Comparison of ENCODE assay signal across 10 cellular contexts in the genomic region with DNA sequence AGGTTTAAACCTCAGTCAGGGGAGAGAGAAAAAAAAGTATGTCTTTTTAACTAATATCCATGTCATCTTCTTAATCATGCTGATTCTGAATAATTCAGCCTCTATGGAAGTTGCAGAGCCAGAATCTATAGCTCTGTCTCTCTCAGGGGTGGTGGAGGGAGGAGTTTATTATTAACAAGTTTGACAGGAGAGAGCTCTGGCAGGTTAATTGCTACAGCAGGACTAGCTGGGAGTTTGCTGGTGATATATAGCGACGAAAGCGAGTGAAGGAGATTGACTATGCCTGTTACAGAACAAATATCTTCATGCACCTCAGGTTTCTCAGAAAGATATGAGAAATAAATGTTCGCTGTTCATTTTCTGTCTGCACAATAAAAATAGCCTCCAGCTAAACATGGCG.
A peak's percentile ranks its signal among the peaks of the same experiment; 100 is the strongest.
DNase-seq lines count a peak whose midpoint lies in the region; TF ChIP-seq lines count a peak whose summit lies in the region.
"Had no signal": no experiment of that assay in that cellular context is flagged by ENCODE, and none has a peak within 500 bp of the region (broad histone marks: within the 10 kb centered on the region; RNA-seq: fewer than 3 reads in every experiment).

No MANE protein-coding gene starts in this region.

- DNase-seq in BE2C (no peak), HEK293T (ENCODE audit: extremely low spot score) (peak; percentile 70), SJCRH30 (peak in 1 of 2 experiments; percentile 43), mesendoderm (peak; percentile 13), NCI-H1048 (lab: John Stamatoyannopoulos, UW) (no peak), neuronal stem cell (ENCODE audit: low spot score) (no peak), NCI-H2107 treated with DMSO at 0.1 percent for 48 hours (lab: John Stamatoyannopoulos, UW; ENCODE audit: unreplicated experiment) (no peak), Ammon's horn (ENCODE audit: low spot score) (no peak)
- DNase-seq: adrenal gland, sigmoid colon had no signal

- H4K8ac ChIP-seq in mesendoderm (ENCODE audit: low read depth, low read length) (no peak overlapping the region), neuronal stem cell (ENCODE audit: low read depth, low read length) (no peak overlapping the region)

- no peak overlapping the region for H4K91ac ChIP-seq in neuronal stem cell (ENCODE audit: low read depth, low read length, poor library complexity)

- H3K4ac ChIP-seq in mesendoderm (ENCODE audit: low read depth, low read length) = no peak overlapping the region
- H3K4ac ChIP-seq in neuronal stem cell (ENCODE audit: low read length) = no peak overlapping the region

- no peak for TF ChIP-seq CTCF in BE2C (IDR thresholded peaks at IDR 0.05; ENCODE audit: low read depth, low read length)

- no peak overlapping the region for H4K5ac ChIP-seq in mesendoderm (ENCODE audit: low read length)

- CTCF ChIA-PET in HEK293T (lab: Yijun Ruan, JAX) = interaction anchor here (0.5 to 0.7 kb wide), 4 partner anchors 10 to 856 kb away, joined by 3 read pairs; no protein-coding TSS in a partner anchor

- H3K79me2 ChIP-seq in mesendoderm (ENCODE audit: control insufficient read depth, insufficient read depth, low read length) = no peaks in the 10 kb centered on the region

- H3K27ac ChIP-seq in SJCRH30 = peak overlapping the region; percentile 46
- no peak overlapping the region for H3K27ac ChIP-seq in mesendoderm (ENCODE audit: low read depth, low read length)
- no peak overlapping the region for H3K27ac ChIP-seq in neuronal stem cell (replicated peaks; ENCODE audit: low read length)
- H3K27ac ChIP-seq: adrenal gland, sigmoid colon had no signal

- H3K4me2 ChIP-seq in mesendoderm (ENCODE audit: low read length) = no peak overlapping the region
- H3K4me2 ChIP-seq in neuronal stem cell (ENCODE audit: insufficient read depth, low read length, poor library complexity, severe bottlenecking) = no peak overlapping the region

- no peaks in the 10 kb centered on the region for H3K9me3 ChIP-seq in BE2C
- H3K9me3 ChIP-seq in SJCRH30 (replicated peaks) = no peaks in the 10 kb centered on the region
- no peaks in the 10 kb centered on the region for H3K9me3 ChIP-seq in neuronal stem cell (replicated peaks in 1 of 2; ENCODE audit: control insufficient read depth in 2 of 2, insufficient read depth in 1 of 2, low read depth in 1 of 2, low read length in 2 of 2)
- H3K9me3 ChIP-seq: adrenal gland had no signal

- H3K4me1 ChIP-seq in BE2C (peaks cover 25% of the 10 kb centered on the region), SJCRH30 (peaks cover 24% of the 10 kb centered on the region), mesendoderm (ENCODE audit: control insufficient read depth, low read depth, low read length) (peaks cover 7% of the 10 kb centered on the region), neuronal stem cell (ENCODE audit: control insufficient read depth in 2 of 2, insufficient read depth in 1 of 2, low read depth in 1 of 2, low read length in 2 of 2) (no peaks in the 10 kb centered on the region)

- H3K18ac ChIP-seq in mesendoderm (ENCODE audit: low read length) (no peak overlapping the region), neuronal stem cell (ENCODE audit: low read length) (no peak overlapping the region)

- H3K4me3 ChIP-seq in BE2C (ENCODE audit: low read depth, low read length) = peak overlapping the region; percentile 15; the same call in 1 of the 2 replicates
- H3K4me3 ChIP-seq in SJCRH30 = 0 out of 2 replicates have a peak overlapping the region, but pooled peaks have one; percentile 1
- no peak overlapping the region for H3K4me3 ChIP-seq in mesendoderm (ENCODE audit: low read length)
- H3K4me3 ChIP-seq in neuronal stem cell (ENCODE audit: low read length in 2 of 2) = no peak overlapping the region
- H3K4me3 ChIP-seq: adrenal gland, sigmoid colon had no signal

- WGBS in mesendoderm (ENCODE audit: extremely low coverage, insufficient coverage, low lambda C conversion rate) = no CpG with 5 or more reads among the region's 5 CpGs
- no CpG with 5 or more reads among the region's 5 CpGs for WGBS in neuronal stem cell (ENCODE audit: extremely low coverage in 2 of 2, insufficient read length in 2 of 2, insufficient replicate concordance in 1 of 2), 2 donors

- no peak overlapping the region for H2BK12ac ChIP-seq in neuronal stem cell (ENCODE audit: low read length)

- no peaks in the 10 kb centered on the region for H3K36me3 ChIP-seq in BE2C
- H3K36me3 ChIP-seq in SJCRH30 = no peaks in the 10 kb centered on the region
- no peaks in the 10 kb centered on the region for H3K36me3 ChIP-seq in mesendoderm (ENCODE audit: control insufficient read depth, insufficient read depth, low read length)
- no peaks in the 10 kb centered on the region for H3K36me3 ChIP-seq in neuronal stem cell (replicated peaks in 1 of 2; ENCODE audit: control insufficient read depth in 2 of 2, insufficient read depth in 2 of 2, low read length in 2 of 2)
- H3K36me3 ChIP-seq: adrenal gland, sigmoid colon had no signal

- no peak overlapping the region for H2AFZ ChIP-seq in neuronal stem cell (ENCODE audit: low read length)

- H3K23ac ChIP-seq in mesendoderm (ENCODE audit: low read length) (no peak overlapping the region), neuronal stem cell (ENCODE audit: low read depth, low read length, poor library complexity) (no peak overlapping the region)

- H2AK5ac ChIP-seq in mesendoderm (ENCODE audit: low read length) (no peak overlapping the region), neuronal stem cell (ENCODE audit: low read depth, low read length) (no peak overlapping the region)

- no peak overlapping the region for H3K9ac ChIP-seq in mesendoderm (ENCODE audit: low read length)
- H3K9ac ChIP-seq in neuronal stem cell (ENCODE audit: low read depth, low read length, poor library complexity) = no peak overlapping the region

- H3K79me1 ChIP-seq in mesendoderm (ENCODE audit: low read length) (no peaks in the 10 kb centered on the region), neuronal stem cell (ENCODE audit: low read depth, low read length) (no peaks in the 10 kb centered on the region)

- POLR2A ChIA-PET in HEK293T (lab: Yijun Ruan, JAX) = interaction anchor here (2.9 kb wide), 1 partner anchor 587 kb away, joined by 15 read pairs; a partner anchor contains a TSS

- H3K27me3 ChIP-seq in BE2C (no peaks in the 10 kb centered on the region), SJCRH30 (no peaks in the 10 kb centered on the region; the same call in 1 of the 2 replicates), mesendoderm (ENCODE audit: insufficient read depth, low read length, poor library complexity) (no peaks in the 10 kb centered on the region), neuronal stem cell (ENCODE audit: control insufficient read depth in 3 of 3, insufficient read depth in 3 of 3, low read depth in 1 of 3, low read length in 3 of 3) (no peaks in the 10 kb centered on the region)
- H3K27me3 ChIP-seq: adrenal gland had no signal

- H2BK120ac ChIP-seq in mesendoderm (ENCODE audit: low read depth, low read length) (no peak overlapping the region), neuronal stem cell (ENCODE audit: low read depth, low read length) (no peak overlapping the region)

- no peak overlapping the region for H3K56ac ChIP-seq in mesendoderm (ENCODE audit: low read length)

- H3K14ac ChIP-seq in neuronal stem cell (ENCODE audit: low read length) = no peak overlapping the region

- H2BK15ac ChIP-seq in mesendoderm (replicated peaks; ENCODE audit: low read depth) = no peak overlapping the region
- H2BK15ac ChIP-seq in neuronal stem cell (ENCODE audit: low read length) = no peak overlapping the region

- H2BK5ac ChIP-seq in mesendoderm (ENCODE audit: low read length) (peak overlapping the region; percentile 28), neuronal stem cell (ENCODE audit: low read length) (no peak overlapping the region)

TF ChIP-seq in HEK293T, 16 proteins besides CTCF, POLR2A, EP300 and RAD21:
- no peak for TF ChIP-seq ELF4 (IDR thresholded peaks at IDR 0.05)
- TF ChIP-seq, protein P1, sequence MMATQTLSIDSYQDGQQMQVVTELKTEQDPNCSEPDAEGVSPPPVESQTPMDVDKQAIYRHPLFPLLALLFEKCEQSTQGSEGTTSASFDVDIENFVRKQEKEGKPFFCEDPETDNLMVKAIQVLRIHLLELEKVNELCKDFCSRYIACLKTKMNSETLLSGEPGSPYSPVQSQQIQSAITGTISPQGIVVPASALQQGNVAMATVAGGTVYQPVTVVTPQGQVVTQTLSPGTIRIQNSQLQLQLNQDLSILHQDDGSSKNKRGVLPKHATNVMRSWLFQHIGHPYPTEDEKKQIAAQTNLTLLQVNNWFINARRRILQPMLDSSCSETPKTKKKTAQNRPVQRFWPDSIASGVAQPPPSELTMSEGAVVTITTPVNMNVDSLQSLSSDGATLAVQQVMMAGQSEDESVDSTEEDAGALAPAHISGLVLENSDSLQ (IDR thresholded peaks at IDR 0.05) = peak; percentile 92

Comparison
In these comparisons a context has a peak if more than half of its experiments do, and no peak if none do; other contexts are left out.
1. DNase-seq: peak in HEK293T (single experiment) and mesendoderm (single experiment); none in BE2C (single experiment), NCI-H1048 (single experiment), neuronal stem cell (single experiment), NCI-H2107 treated with DMSO at 0.1 percent for 48 hours (single experiment) and Ammon's horn (single experiment).
2. H3K4me3 ChIP-seq: peak in BE2C (single experiment) and SJCRH30 (single experiment); none in mesendoderm (single experiment) and neuronal stem cell (0 of 2).